In the genomic region with DNA sequence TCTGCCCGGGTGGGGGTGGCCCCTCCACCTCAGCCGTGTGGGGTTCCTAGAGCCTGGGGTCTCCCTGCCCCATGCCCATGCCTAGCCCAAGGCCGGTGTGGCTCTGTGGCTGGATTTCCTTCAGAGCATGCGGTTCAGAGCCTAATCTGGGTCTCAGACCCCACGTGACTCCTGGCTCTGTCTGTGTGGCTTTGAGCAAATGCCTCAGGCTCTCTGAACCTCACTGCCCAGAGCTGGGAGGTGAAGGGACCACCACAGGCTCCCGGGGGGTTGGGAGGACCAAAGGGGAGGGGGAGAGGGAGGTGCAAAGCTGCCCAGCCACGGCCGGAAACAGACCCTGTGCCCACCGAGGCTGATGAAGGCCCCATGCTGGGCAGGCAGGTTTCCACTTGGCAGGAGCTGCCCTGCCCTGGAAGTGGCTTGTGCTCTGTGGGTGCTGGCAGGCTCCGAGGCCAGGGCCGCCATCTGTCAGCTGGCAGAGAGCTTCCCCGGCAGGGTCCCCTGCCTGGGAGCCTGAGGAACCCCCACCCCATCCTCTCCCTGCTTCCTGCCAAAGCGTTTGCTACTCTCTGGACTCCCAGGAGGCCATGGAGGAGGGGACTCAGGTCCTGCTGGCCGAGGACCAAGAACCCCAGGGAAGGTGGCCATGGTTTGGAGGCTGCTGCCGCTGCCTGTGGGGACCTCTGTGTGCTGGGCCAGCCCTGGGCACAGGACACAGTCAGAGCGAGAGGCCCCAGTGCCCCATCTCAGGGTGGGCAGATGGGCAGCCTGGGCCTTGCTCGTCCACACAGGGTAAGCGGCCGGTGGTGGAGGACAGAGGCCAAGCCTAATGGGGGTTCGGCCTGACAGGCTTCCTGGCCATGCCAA, we compare ENCODE assay signal across 28 cellular contexts. TPM values are rescaled to one million over a fixed set of nuclear protein-coding genes. Genes with fewer than 3 reads are reported as not detected.
DNase-seq lines count a peak whose midpoint lies in the region; ATAC-seq and TF ChIP-seq lines count a peak whose summit lies in the region.
"Had no signal": no experiment of that assay in that cellular context is flagged by ENCODE, and none has a peak within 500 bp of the region (broad histone marks: within the 10 kb centered on the region; RNA-seq: fewer than 3 reads in every experiment).

No MANE protein-coding gene starts in this region.

- no peaks in the 10 kb centered on the region for H3K36me3 Mint-ChIP-seq in immature natural killer cell

- no peaks in the 10 kb centered on the region for H3K36me3 ChIP-seq in spleen
- H3K36me3 ChIP-seq: breast epithelium, esophagus squamous epithelium, lower lobe of right lung, prostate gland, thyroid gland had no signal

- peaks cover 0 to 74% (median 5%) of the 10 kb centered on the region in 7 donors for H3K27me3 ChIP-seq in spleen (replicated peaks in 1 of 7)
- H3K27me3 ChIP-seq: thyroid gland had no signal

- intact Hi-C loops in spleen (cut with DNase I; ENCODE audit: low total_unique reads), result no loop called here

- no peak for TF ChIP-seq CTCF in spleen (IDR thresholded peaks at IDR 0.05 in 8 of 11, conservative IDR thresholded peaks at IDR 0.05 in 3 of 11)

- no peak overlapping the region for H3K4me3 ChIP-seq in spleen
- H3K4me3 ChIP-seq: breast epithelium, esophagus squamous epithelium, lower lobe of right lung, prostate gland, thyroid gland had no signal

- no peaks in the 10 kb centered on the region for H3K27me3 Mint-ChIP-seq in immature natural killer cell (ENCODE audit: low read depth in 3 of 3)

- no peak for ATAC-seq in GM21360 (IDR thresholded peaks at IDR 0.05; ENCODE audit: unreplicated experiment)
- ATAC-seq: activated CD4-positive, CD25-positive, alpha-beta regulatory T cell treated with anti-CD3 and anti-CD28 coated beads, Interleukin-2, amount 50 U/mL, for 24 hours; activated CD8-positive, alpha-beta T cell treated with anti-CD3 and anti-CD28 coated beads, Interleukin-2, amount 10 ng/mL, durations not matched to agents 7 days and 5 days; lower lobe of right lung; stimulated activated naive CD8-positive, alpha-beta T cell treated with anti-CD3 and anti-CD28 coated beads, Interleukin-15, Interleukin-2, amounts not matched to agents 100 U/mL and 50 U/mL, for 24 hours had no signal

- DNase-seq in NCI-H82 (lab: John Stamatoyannopoulos, UW) (peak; percentile 28), NCI-H82 treated with DMSO at 0.1 percent for 48 hours (lab: John Stamatoyannopoulos, UW; ENCODE audit: unreplicated experiment) (no peak), NCI-H446 treated with DMSO at 0.1 percent for 48 hours (lab: John Stamatoyannopoulos, UW) (peak; percentile 85), cerebellum (ENCODE audit: low spot score) (peak; percentile 87), spleen (no peak), mucosa of gallbladder (ENCODE audit: low spot score) (no peak), immature natural killer cell (no peak)
- DNase-seq: 8988T; activated CD8-positive, alpha-beta T cell treated with anti-CD3 and anti-CD28 coated beads, Interleukin-2, amount 10 ng/mL, durations not matched to agents 7 days and 5 days; activated naive CD4-positive, alpha-beta T cell treated with Interleukin-2 at 50 U/mL for 16 hours; activated T-cell treated with anti-CD3 and anti-CD28 coated beads, Interleukin-2, amount 50 U/mL, for 48 hours; AML-193; cortex of kidney; DND-41; endodermal cell; esophagus squamous epithelium; lower lobe of right lung; NCI-H1930; stimulated activated CD4-positive, alpha-beta T cell treated with anti-CD3 and anti-CD28 coated beads, Interleukin-4, amount 100 ng/mL, for 24 hours; stimulated activated naive CD8-positive, alpha-beta T cell treated with anti-CD3 and anti-CD28 coated beads, Interleukin-15, Interleukin-2, amounts not matched to agents 100 U/mL and 50 U/mL, for 24 hours; SW 1271; thyroid gland had no signal

- no peaks in the 10 kb centered on the region for H3K9me3 ChIP-seq in spleen
- H3K9me3 ChIP-seq: breast epithelium, esophagus squamous epithelium, lower lobe of right lung, prostate gland, thyroid gland had no signal

- no peak overlapping the region for H3K4me3 Mint-ChIP-seq in immature natural killer cell
- H3K4me3 Mint-ChIP-seq: activated CD8-positive, alpha-beta T cell treated with anti-CD3 and anti-CD28 coated beads, Interleukin-2, amount 10 ng/mL, durations not matched to agents 7 days and 5 days; endodermal cell had no signal

- 47 to 72% (median 55%) methylated on average over 9 to 20 of the region's 20 CpGs for WGBS in spleen, 5 donors

- TF ChIP-seq POLR2A in spleen (IDR thresholded peaks at IDR 0.05), result no peak

- H3K4me1 ChIP-seq in spleen, result peaks cover 6 to 45% (median 21%) of the 10 kb centered on the region in 6 donors
- H3K4me1 ChIP-seq: prostate gland had no signal

- H3K27ac ChIP-seq in spleen, result peak overlapping the region in 6 of 8 donors; percentile 14 to 64 (median 47)
- H3K27ac ChIP-seq: breast epithelium, esophagus squamous epithelium, HL-60, lower lobe of right lung, prostate gland, thyroid gland had no signal

- H3K27ac Mint-ChIP-seq in immature natural killer cell, result no peak overlapping the region
- H3K27ac Mint-ChIP-seq: activated CD8-positive, alpha-beta T cell treated with anti-CD3 and anti-CD28 coated beads, Interleukin-2, amount 10 ng/mL, durations not matched to agents 7 days and 5 days; endodermal cell had no signal

- peaks cover 6% of the 10 kb centered on the region in 2 donors for H3K4me1 Mint-ChIP-seq in immature natural killer cell

- H3K9me3 Mint-ChIP-seq in immature natural killer cell, result no peaks in the 10 kb centered on the region
- H3K9me3 Mint-ChIP-seq: endodermal cell had no signal

RNA-seq across cellular contexts. Expression of gene CDH15, which starts 4.0 kb away (rescaled TPM):
- total RNA-seq in cerebellum (3.8 TPM), spleen (1 to 10 TPM in 5 of 7 donors, under 1 TPM in 2; 0.74 to 7.4 (median 1.5) TPM), mucosa of gallbladder (0.20 TPM)
- polyA plus RNA-seq in spleen (1 to 10 TPM in 1 of 3 donors, under 1 TPM in 2; 0.14 to 1.1 (median 0.57) TPM), immature natural killer cell (not detected)
- total RNA-seq: activated CD8-positive, alpha-beta T cell treated with anti-CD3 and anti-CD28 coated beads, Interleukin-2, amount 10 ng/mL, durations not matched to agents 7 days and 5 days; breast epithelium; esophagus squamous epithelium; MCF 10A; thyroid gland had no signal

RNA-seq across cellular contexts. Expression of gene SLC22A31, which starts 24.8 kb away (rescaled TPM):
- total RNA-seq in cerebellum (0.91 TPM), spleen (1 to 10 TPM in 6 of 7 donors, under 1 TPM in 1; 0.98 to 8.3 (median 4.9) TPM), mucosa of gallbladder (1.6 TPM)
- polyA plus RNA-seq in spleen (1 to 10 TPM; 1.1 to 5.6 (median 4.2) TPM), immature natural killer cell (not detected)
- total RNA-seq: activated CD8-positive, alpha-beta T cell treated with anti-CD3 and anti-CD28 coated beads, Interleukin-2, amount 10 ng/mL, durations not matched to agents 7 days and 5 days; breast epithelium; esophagus squamous epithelium; MCF 10A had no signal

RNA-seq across cellular contexts. Expression of gene ZNF778, which starts 42.0 kb away (rescaled TPM):
- 18.1 TPM for total RNA-seq in cerebellum
- 10 to 100 TPM in 6 of 7 donors, 1 to 10 TPM in 1; 9.4 to 34.4 (median 12.9) TPM for total RNA-seq in spleen
- 1 to 10 TPM; 1.6 to 3.1 (median 1.8) TPM for polyA plus RNA-seq in spleen
- total RNA-seq in mucosa of gallbladder, result 13.2 TPM
- 1 to 10 TPM; 4.0 to 5.0 (median 5.0) TPM for polyA plus RNA-seq in immature natural killer cell

Comparison
In these comparisons a context has a peak if more than half of its experiments do, and no peak if none do; other contexts are left out.
1. DNase-seq: peak in NCI-H82 (single experiment), NCI-H446 treated with DMSO at 0.1 percent for 48 hours (single experiment) and cerebellum (single experiment); none in NCI-H82 treated with DMSO at 0.1 percent for 48 hours (single experiment), spleen (single experiment), mucosa of gallbladder (single experiment) and immature natural killer cell (0 of 3).